In genomic region chr18:55856191-55856590, GRCh38 we compare ENCODE assay signal across 12 cellular contexts.
DNase-seq lines count a peak whose midpoint lies in the region; ATAC-seq and TF ChIP-seq lines count a peak whose summit lies in the region.
"Had no signal": no experiment of that assay in that cellular context is flagged by ENCODE, and none has a peak within 500 bp of the region (broad histone marks: within the 10 kb centered on the region; RNA-seq: fewer than 3 reads in every experiment).

No MANE protein-coding gene starts in this region.

- H3K27me3 Mint-ChIP-seq in nephron progenitor cell (ENCODE audit: low read depth, poor library complexity), result peaks cover 2% of the 10 kb centered on the region

- no peak for ATAC-seq in GM21526 (IDR thresholded peaks at IDR 0.05; ENCODE audit: low FRiP score, unreplicated experiment)

- no peak overlapping the region for H2AFZ ChIP-seq in hepatocyte

- H3K9me2 ChIP-seq in hepatocyte (replicated peaks; ENCODE audit: insufficient read depth), result no peaks in the 10 kb centered on the region

- no peaks in the 10 kb centered on the region for H3K36me3 Mint-ChIP-seq in nephron progenitor cell (ENCODE audit: low read depth)

- peaks cover 16% of the 10 kb centered on the region for H3K4me1 Mint-ChIP-seq in nephron progenitor cell
- H3K4me1 Mint-ChIP-seq: IgD-negative memory B cell had no signal

- no peak overlapping the region for H3K4me2 ChIP-seq in hepatocyte

- 27% methylated on average over 2 of the region's 2 CpGs for WGBS in hepatocyte (ENCODE audit: low lambda C conversion rate, missing lambda C conversion rate)

- no peaks in the 10 kb centered on the region for H3K9me3 Mint-ChIP-seq in nephron progenitor cell
- H3K9me3 Mint-ChIP-seq: nephron had no signal

- DNase-seq in HS-27A (ENCODE audit: low read depth) (peak; percentile 62), amniotic epithelial cell (ENCODE audit: low read depth) (peak; percentile 89), hepatocyte (ENCODE audit: low spot score) (peak; percentile 43), nephron progenitor cell (no peak), NCI-H2029 treated with DMSO at 0.1 percent for 48 hours (lab: John Stamatoyannopoulos, UW) (no peak), iPS-NIHi11 (ENCODE audit: low spot score) (no peak)
- DNase-seq: amygdala; head of caudate nucleus; stimulated activated CD4-positive, alpha-beta T cell treated with anti-CD3 and anti-CD28 coated beads, Interleukin-1b, Interleukin-23, amount 100 ng/mL, for 48 hours had no signal

- no peak overlapping the region for H3K27ac Mint-ChIP-seq in nephron progenitor cell
- H3K27ac Mint-ChIP-seq: IgD-negative memory B cell, nephron had no signal

- H3K79me2 ChIP-seq in hepatocyte, result no peaks in the 10 kb centered on the region

- no peak overlapping the region for H3K4me3 Mint-ChIP-seq in nephron progenitor cell
- H3K4me3 Mint-ChIP-seq: IgD-negative memory B cell, nephron had no signal

- TF ChIP-seq CTCF in hepatocyte (IDR thresholded peaks at IDR 0.05; ENCODE audit: poor library complexity), result no peak
- no peak for TF ChIP-seq CTCF in nephron progenitor cell (IDR thresholded peaks at IDR 0.05)

- H3K4me3 ChIP-seq in hepatocyte, result no peak overlapping the region

- H3K27me3 ChIP-seq in hepatocyte, result no peaks in the 10 kb centered on the region

- peak overlapping the region; percentile 19 for H3K27ac ChIP-seq in hepatocyte

- H3K9me3 ChIP-seq in hepatocyte (ENCODE audit: low read depth), result no peaks in the 10 kb centered on the region

- no peaks in the 10 kb centered on the region for H4K20me1 ChIP-seq in hepatocyte (ENCODE audit: insufficient read depth, poor library complexity, severe bottlenecking)

- H3K36me3 ChIP-seq in hepatocyte (replicated peaks; ENCODE audit: insufficient read depth, low read depth), result no peaks in the 10 kb centered on the region

- H3K4me1 ChIP-seq in hepatocyte (ENCODE audit: insufficient read depth), result peaks cover 9% of the 10 kb centered on the region

Comparison
In these comparisons a context has a peak if more than half of its experiments do, and no peak if none do; other contexts are left out.
1. DNase-seq: peak in HS-27A (single experiment), amniotic epithelial cell (single experiment) and hepatocyte (single experiment); none in nephron progenitor cell (single experiment), NCI-H2029 treated with DMSO at 0.1 percent for 48 hours (single experiment) and iPS-NIHi11 (single experiment).